Comparison of ENCODE assay signal across 20 cellular contexts in the genomic region with DNA sequence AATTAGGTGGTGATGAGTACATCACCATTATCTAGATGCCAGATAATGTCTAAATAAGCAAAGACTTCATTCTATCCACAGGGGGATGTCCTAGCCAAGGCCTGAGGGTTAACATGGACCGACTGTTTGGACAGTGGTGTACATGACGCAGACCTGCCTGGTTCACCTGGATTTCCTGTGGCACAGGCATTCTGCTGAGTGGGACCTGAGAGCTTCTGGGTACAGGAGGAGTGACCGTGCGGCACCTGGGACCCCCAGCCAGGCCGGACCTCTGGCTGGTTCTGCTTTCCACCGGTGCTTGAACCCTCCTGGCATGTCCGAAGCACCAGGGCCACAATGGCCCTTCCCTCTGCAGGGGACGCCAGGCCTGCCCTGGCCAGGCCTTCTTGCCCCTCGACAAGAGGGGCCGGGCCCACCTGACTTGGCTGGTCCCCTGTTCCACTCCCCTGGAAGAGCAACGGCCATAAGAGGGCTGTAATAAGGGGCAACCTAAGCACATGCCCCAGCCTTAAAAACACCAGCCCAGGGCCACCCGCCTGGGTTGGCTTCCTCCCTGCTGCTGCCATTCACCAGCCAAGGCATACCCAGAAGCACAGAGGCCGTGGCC. TPM values are rescaled to one million over a fixed set of nuclear protein-coding genes. Genes with fewer than 3 reads are reported as not detected.
"Had no signal": no experiment of that assay in that cellular context is flagged by ENCODE, and none has a peak within 500 bp of the region (broad histone marks: within the 10 kb centered on the region; RNA-seq: fewer than 3 reads in every experiment).

No MANE protein-coding gene starts in this region.

- H3K4me1 ChIP-seq: adrenal gland, body of pancreas had no signal

- H3K4me3 ChIP-seq: adrenal gland, body of pancreas, coronary artery, mucosa of descending colon, tibial artery had no signal

- H3K4me1 Mint-ChIP-seq: naive thymus-derived CD4-positive, alpha-beta T cell; stimulated activated naive B cell treated with anti-CD40 and anti-IgM and Interleukin-4, amounts not matched to agents 10 μg/mL and 1 μg/mL and 100 μg/mL, for 72 hours had no signal

- H3K4me3 Mint-ChIP-seq: activated T-cell treated with anti-CD3 and anti-CD28 coated beads, Interleukin-2, amount 50 U/mL, for 4 hours; naive thymus-derived CD4-positive, alpha-beta T cell; stimulated activated naive B cell treated with anti-CD40 and anti-IgM and Interleukin-4, amounts not matched to agents 10 μg/mL and 1 μg/mL and 100 μg/mL, for 72 hours had no signal

- H3K27ac Mint-ChIP-seq: naive thymus-derived CD4-positive, alpha-beta T cell; stimulated activated naive B cell treated with anti-CD40 and anti-IgM and Interleukin-4, amounts not matched to agents 10 μg/mL and 1 μg/mL and 100 μg/mL, for 72 hours had no signal

- H3K36me3 ChIP-seq: adrenal gland, tibial artery had no signal

- H3K36me3 Mint-ChIP-seq: naive thymus-derived CD4-positive, alpha-beta T cell; stimulated activated naive B cell treated with anti-CD40 and anti-IgM and Interleukin-4, amounts not matched to agents 10 μg/mL and 1 μg/mL and 100 μg/mL, for 72 hours had no signal

- H3K9me3 Mint-ChIP-seq: activated T-cell treated with anti-CD3 and anti-CD28 coated beads, Interleukin-2, amount 50 U/mL, for 4 hours; naive thymus-derived CD4-positive, alpha-beta T cell; stimulated activated naive B cell treated with anti-CD40 and anti-IgM and Interleukin-4, amounts not matched to agents 10 μg/mL and 1 μg/mL and 100 μg/mL, for 72 hours had no signal

- H3K9me3 ChIP-seq: adrenal gland, body of pancreas, mucosa of descending colon, tibial artery had no signal

- H3K27ac ChIP-seq: adrenal gland, body of pancreas, coronary artery, tibial artery, VCaP had no signal

- ATAC-seq: activated T-cell treated with anti-CD3 and anti-CD28 coated beads, Interleukin-2, amount 50 U/mL, for 4 hours; body of pancreas; left lobe of liver; stimulated activated naive B cell treated with anti-CD40 and anti-IgM and Interleukin-4, amounts not matched to agents 10 μg/mL and 1 μg/mL and 100 μg/mL, for 72 hours had no signal

- DNase-seq: activated CD4-positive, alpha-beta T cell treated with anti-CD3 and anti-CD28 coated beads, Interleukin-2, amount 50 U/mL, for 48 hours; activated effector memory CD4-positive, alpha-beta T cell treated with Interleukin-2 at 50 U/mL for 16 hours; activated naive CD4-positive, alpha-beta T cell treated with anti-CD3 and anti-CD28 coated beads, Interleukin-2, amount 50 U/mL, for 16 hours; activated T-cell treated with anti-CD3 and anti-CD28 coated beads, Interleukin-2, amount 50 U/mL, for 4 hours; central memory CD4-positive, alpha-beta T cell; effector CD4-positive, alpha-beta T cell; foreskin melanocyte; islet precursor cell; naive thymus-derived CD4-positive, alpha-beta T cell; stimulated activated CD4-positive, alpha-beta T cell treated with anti-CD3 and anti-CD28 coated beads, Interleukin-15, amount 100 ng/mL, for 24 hours; stimulated activated CD4-positive, alpha-beta T cell treated with anti-CD3 and anti-CD28 coated beads, Interleukin-4, amount 100 ng/mL, for 1 hour; stimulated activated naive B cell treated with anti-CD40 and anti-IgM and Interleukin-4, amounts not matched to agents 10 μg/mL and 1 μg/mL and 100 μg/mL, for 72 hours; tibial artery had no signal

- H3K27me3 ChIP-seq: adrenal gland, body of pancreas, tibial artery had no signal

RNA-seq across cellular contexts. Expression of a gene that starts 8.6 kb away (rescaled TPM):
- total RNA-seq: T-helper 1 cell treated with Interleukin-12 subunit alpha and Interleukin-12 subunit beta and Interleukin-4 antibody, amounts not matched to agents 30 ng/mL and 1 ng/mL, for 36 hours had no signal
- polyA plus RNA-seq: naive thymus-derived CD4-positive, alpha-beta T cell had no signal
